ENCODE assay signal across 28 cellular contexts in genomic region chr4:26758899-26759298, GRCh38.
"Had no signal": no experiment of that assay in that cellular context is flagged by ENCODE, and none has a peak within 500 bp of the region (broad histone marks: within the 10 kb centered on the region; RNA-seq: fewer than 3 reads in every experiment).

No MANE protein-coding gene starts in this region.

- H3K4me3 ChIP-seq: neural progenitor cell, ovary, psoas muscle, skin epidermis, smooth muscle cell, spleen, suprapubic skin, testis, tibial artery, transverse colon, upper lobe of right lung, uterus had no signal

- H3K9ac ChIP-seq: neural progenitor cell, parathyroid adenoma had no signal

- H3K27ac ChIP-seq: neural progenitor cell, ovary, parathyroid adenoma, psoas muscle, skin epidermis, spleen, suprapubic skin, testis, tibial artery, transverse colon, upper lobe of right lung, uterus had no signal

- ATAC-seq: natural killer cell; psoas muscle; right cardiac atrium; sciatic nerve; stimulated activated memory B cell treated with anti-CD40 and anti-IgM and Interleukin-4, amounts not matched to agents 10 μg/mL and 1 μg/mL and 100 μg/mL, for 72 hours; stimulated activated naive CD8-positive, alpha-beta T cell treated with anti-CD3 and anti-CD28 coated beads, Interleukin-15, amount 100 ng/mL, for 72 hours; stimulated activated naive CD8-positive, alpha-beta T cell treated with anti-CD3 and anti-CD28 coated beads, Interleukin-15, Interleukin-2, amounts not matched to agents 100 U/mL and 50 U/mL, for 24 hours; upper lobe of right lung had no signal

- H2AFZ ChIP-seq: neural progenitor cell, parathyroid adenoma had no signal

- H3K4me2 ChIP-seq: neural progenitor cell, smooth muscle cell had no signal

- H3K9me3 ChIP-seq: ovary, psoas muscle, spleen, suprapubic skin, testis, tibial artery, transverse colon, upper lobe of right lung, uterus had no signal

- H3K4me1 ChIP-seq: neural progenitor cell, suprapubic skin, testis, tibial artery, upper lobe of right lung, uterus had no signal

- H3K27me3 ChIP-seq: neural progenitor cell, ovary, spleen, suprapubic skin, testis, tibial artery, transverse colon, upper lobe of right lung, uterus had no signal

- DNase-seq: natural killer cell; occipital lobe; ovary; posterior cingulate gyrus; psoas muscle; right cardiac atrium; spleen; stimulated activated CD4-positive, alpha-beta T cell treated with anti-CD3 and anti-CD28 coated beads, Interleukin-12 subunit alpha, Interleukin-12 subunit beta, amount 100 ng/mL, for 4 hours; stimulated activated CD4-positive, alpha-beta T cell treated with anti-CD3 and anti-CD28 coated beads, Interleukin-1b, Interleukin-23, amount 100 ng/mL, for 48 hours; stimulated activated CD4-positive, alpha-beta T cell treated with anti-CD3 and anti-CD28 coated beads, Interleukin-4, amount 100 ng/mL, for 1 hour; stimulated activated CD4-positive, alpha-beta T cell treated with anti-CD3 and anti-CD28 coated beads, Interleukin-4, amount 100 ng/mL, for 4 hours; stimulated activated CD8-positive, alpha-beta memory T cell treated with anti-CD3 and anti-CD28 coated beads, Interleukin-4, amount 100 ng/mL, for 48 hours; stimulated activated naive CD4-positive, alpha-beta T cell; stimulated activated naive CD8-positive, alpha-beta T cell treated with anti-CD3 and anti-CD28 coated beads, Interleukin-15, amount 100 ng/mL, for 72 hours; stimulated activated naive CD8-positive, alpha-beta T cell treated with anti-CD3 and anti-CD28 coated beads, Interleukin-15, Interleukin-2, amounts not matched to agents 100 U/mL and 50 U/mL, for 24 hours; substantia nigra; testis; tibial artery; transverse colon; upper lobe of right lung; uterus had no signal

- H3K36me3 ChIP-seq: neural progenitor cell, ovary, tibial artery, upper lobe of right lung, uterus had no signal

- H3K79me2 ChIP-seq: parathyroid adenoma had no signal
